In the genomic region with DNA sequence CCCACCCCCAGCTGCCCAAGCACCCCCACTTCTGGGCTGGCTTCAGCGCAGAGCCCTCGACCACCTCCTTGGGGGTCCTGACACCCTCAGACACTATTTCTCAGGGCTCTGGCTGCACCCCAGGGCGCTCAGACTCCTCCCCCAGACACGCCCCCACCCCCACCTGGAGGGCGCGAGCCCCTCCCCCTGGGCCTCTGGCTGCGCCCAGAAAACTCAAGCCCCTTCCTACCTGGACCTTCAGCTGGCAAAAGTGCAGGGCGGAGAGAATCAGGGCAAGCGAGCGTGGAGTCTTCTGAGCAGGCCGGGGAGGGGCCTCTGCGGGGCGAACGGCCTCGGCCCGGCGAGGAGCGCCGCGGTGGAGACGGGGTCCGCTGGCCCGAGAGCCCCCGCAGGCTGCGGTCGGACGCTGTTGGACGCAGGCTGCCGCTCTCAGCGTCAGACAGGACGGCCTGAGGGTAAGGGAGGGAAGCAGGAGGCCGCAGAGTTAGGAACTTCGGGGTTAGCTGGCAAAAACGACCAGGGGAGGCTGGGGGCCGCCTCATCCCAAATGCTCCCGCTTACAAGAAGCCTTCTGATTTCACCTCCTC, we compare ENCODE assay signal across 14 cellular contexts. TPM values are rescaled to one million over a fixed set of nuclear protein-coding genes. Genes with fewer than 3 reads are reported as not detected.
A peak's percentile ranks its signal among the peaks of the same experiment; 100 is the strongest.
DNase-seq lines count a peak whose midpoint lies in the region; ATAC-seq, FAIRE-seq and TF ChIP-seq lines count a peak whose summit lies in the region.
"Had no signal": no experiment of that assay in that cellular context is flagged by ENCODE, and none has a peak within 500 bp of the region (broad histone marks: within the 10 kb centered on the region; RNA-seq: fewer than 3 reads in every experiment).

No MANE protein-coding gene starts in this region.

- ATAC-seq in activated CD8-positive, alpha-beta T cell treated with anti-CD3 and anti-CD28 coated beads for 36 hours, result no peak
- no peak for ATAC-seq in activated CD8-positive, alpha-beta T cell treated with anti-CD3 and anti-CD28 coated beads, Interleukin-2, amount 10 ng/mL, durations not matched to agents 7 days and 5 days
- peak; percentile 1; the same call in 1 of the 3 replicates for ATAC-seq in HepG2

- POLR2A ChIA-PET in activated CD8-positive, alpha-beta T cell treated with anti-CD3 and anti-CD28 coated beads for 36 hours (lab: Charles Lee), result no interaction called here
- POLR2A ChIA-PET in activated CD8-positive, alpha-beta T cell treated with anti-CD3 and anti-CD28 coated beads, Interleukin-2, amount 10 ng/mL, durations not matched to agents 7 days and 5 days (lab: Charles Lee), result no interaction called here
- POLR2A ChIA-PET in HepG2 (lab: Yijun Ruan, JAX), result no interaction called here

- no peak overlapping the region for H3K4me3 ChIP-seq in HepG2 (replicated peaks in 1 of 3; ENCODE audit: insufficient read depth in 1 of 3, low read depth in 2 of 3, low read length in 3 of 3)
- H3K4me3 ChIP-seq: HAP-1 had no signal

- H3K27ac ChIP-seq in HepG2 (ENCODE audit: extremely low read length, insufficient read depth, low read length) (no peak overlapping the region), substantia nigra (ENCODE audit: low read depth, low read length, poor library complexity, severe bottlenecking) (peak overlapping the region; percentile 35)

- H4K20me1 ChIP-seq in HepG2 (ENCODE audit: insufficient read depth, low read length), result no peaks in the 10 kb centered on the region

- in situ Hi-C loops in HepG2 (cut with HindIII; ENCODE audit: extremely low pct_ligation_motif_present, low pct_unique_long_range_greater_than_20kb), result no loop called here

- WGBS in HepG2 (ENCODE audit: low lambda C conversion rate), result 98% methylated on average over 36 of the region's 36 CpGs

- no peaks in the 10 kb centered on the region for H3K9me3 ChIP-seq in HepG2 (ENCODE audit: low read length)
- H3K9me3 ChIP-seq: HAP-1 had no signal

- intact Hi-C loops in activated CD8-positive, alpha-beta T cell treated with anti-CD3 and anti-CD28 coated beads for 36 hours (cut with micrococcal nuclease), result no loop called here
- intact Hi-C loops in HepG2 (cut with micrococcal nuclease; ENCODE audit: unreplicated experiment), result no loop called here

- TF ChIP-seq CTCF in activated CD8-positive, alpha-beta T cell treated with anti-CD3 and anti-CD28 coated beads for 36 hours (IDR thresholded peaks at IDR 0.05), result no peak
- TF ChIP-seq CTCF in chondrocyte (IDR thresholded peaks at IDR 0.05), result no peak
- no peak for TF ChIP-seq CTCF in HepG2 (CRISPR knock-in tag; IDR thresholded peaks at IDR 0.05)

- BruUV-seq in HepG2 (replicated peaks; lab: Mats Ljungman, UMichigan), result no TSS peak

- peaks cover 59 to 87% of the 10 kb centered on the region in 2 experiments for H3K36me3 ChIP-seq in HepG2 (replicated peaks in 1 of 2; ENCODE audit: control insufficient read depth in 1 of 2, insufficient read depth in 2 of 2, low read length in 2 of 2)

- H3K27me3 ChIP-seq in HepG2 (ENCODE audit: control insufficient read depth in 1 of 2, insufficient read depth in 2 of 2, low read length in 2 of 2), result no peaks in the 10 kb centered on the region

- H3K4me3 Mint-ChIP-seq in activated CD8-positive, alpha-beta T cell treated with anti-CD3 and anti-CD28 coated beads for 36 hours, result no peak overlapping the region
- no peak overlapping the region for H3K4me3 Mint-ChIP-seq in activated CD8-positive, alpha-beta T cell treated with anti-CD3 and anti-CD28 coated beads, Interleukin-2, amount 10 ng/mL, durations not matched to agents 7 days and 5 days
- no peak overlapping the region for H3K4me3 Mint-ChIP-seq in chondrocyte (ENCODE audit: unreplicated experiment)

- TF ChIP-seq RAD21 in HepG2 (CRISPR knock-in tag; IDR thresholded peaks at IDR 0.05), result no peak

- H3K9me3 Mint-ChIP-seq in activated CD8-positive, alpha-beta T cell treated with anti-CD3 and anti-CD28 coated beads for 36 hours, result no peaks in the 10 kb centered on the region
- H3K9me3 Mint-ChIP-seq in activated CD8-positive, alpha-beta T cell treated with anti-CD3 and anti-CD28 coated beads, Interleukin-2, amount 10 ng/mL, durations not matched to agents 7 days and 5 days (ENCODE audit: insufficient read depth), result no peaks in the 10 kb centered on the region
- no peaks in the 10 kb centered on the region for H3K9me3 Mint-ChIP-seq in chondrocyte (ENCODE audit: low read depth)

- no peak overlapping the region for H3K4me2 ChIP-seq in HepG2 (ENCODE audit: low read depth, low read length)

- CTCF ChIA-PET in activated CD8-positive, alpha-beta T cell treated with anti-CD3 and anti-CD28 coated beads for 36 hours (lab: Charles Lee), result interaction anchor here (0.7 to 1.2 kb wide), 2 partner anchors 9 to 16 kb away, joined by 4 read pairs; no protein-coding TSS in a partner anchor
- CTCF ChIA-PET in activated CD8-positive, alpha-beta T cell treated with anti-CD3 and anti-CD28 coated beads, Interleukin-2, amount 10 ng/mL, durations not matched to agents 7 days and 5 days (lab: Charles Lee), result no interaction called here
- CTCF ChIA-PET in HepG2 (lab: Yijun Ruan, JAX; ENCODE audit: low intra/inter-chr PET ratio, low total read pairs), result no interaction called here

- H3K4me1 ChIP-seq in HepG2 (ENCODE audit: insufficient read depth, low read length), result no peaks in the 10 kb centered on the region
- H3K4me1 ChIP-seq: HAP-1 had no signal

- TF ChIP-seq POLR2A in HepG2 (IDR thresholded peaks at IDR 0.05; ENCODE audit: insufficient read depth in 1 of 2, low read depth in 2 of 2, low read length in 2 of 2) (no peak), GM12892 (IDR thresholded peaks at IDR 0.05; ENCODE audit: low read depth, low read length) (no peak)

- H3K27ac Mint-ChIP-seq in activated CD8-positive, alpha-beta T cell treated with anti-CD3 and anti-CD28 coated beads for 36 hours, result no peak overlapping the region
- no peak overlapping the region for H3K27ac Mint-ChIP-seq in activated CD8-positive, alpha-beta T cell treated with anti-CD3 and anti-CD28 coated beads, Interleukin-2, amount 10 ng/mL, durations not matched to agents 7 days and 5 days
- no peak overlapping the region for H3K27ac Mint-ChIP-seq in chondrocyte (ENCODE audit: unreplicated experiment)

- FAIRE-seq in HepG2 (lab: Jason Lieb, UNC) (no peak), GM12892 (lab: Jason Lieb, UNC) (no peak)

- peaks cover 11% of the 10 kb centered on the region for H3K79me2 ChIP-seq in HepG2 (ENCODE audit: insufficient read depth, low read length)

- no peak overlapping the region for H2AFZ ChIP-seq in HepG2 (ENCODE audit: low read length)

- no peaks in the 10 kb centered on the region for H3K27me3 Mint-ChIP-seq in activated CD8-positive, alpha-beta T cell treated with anti-CD3 and anti-CD28 coated beads for 36 hours
- no peaks in the 10 kb centered on the region for H3K27me3 Mint-ChIP-seq in activated CD8-positive, alpha-beta T cell treated with anti-CD3 and anti-CD28 coated beads, Interleukin-2, amount 10 ng/mL, durations not matched to agents 7 days and 5 days (ENCODE audit: low read depth)
- no peaks in the 10 kb centered on the region for H3K27me3 Mint-ChIP-seq in chondrocyte (ENCODE audit: low read depth)

- DNase-seq in activated CD8-positive, alpha-beta T cell treated with anti-CD3 and anti-CD28 coated beads for 36 hours, result peak; percentile 1
- DNase-seq in activated CD8-positive, alpha-beta T cell treated with anti-CD3 and anti-CD28 coated beads, Interleukin-2, amount 10 ng/mL, durations not matched to agents 7 days and 5 days, result no peak
- peak; percentile 98 for DNase-seq in chondrocyte (ENCODE audit: low spot score)
- no peak for DNase-seq in HepG2 (ENCODE audit: low spot score)
- no peak for DNase-seq in substantia nigra (lab: John Stamatoyannopoulos, UW)
- no peak for DNase-seq in stimulated activated CD4-positive, alpha-beta T cell treated with anti-CD3 and anti-CD28 coated beads, Interleukin-2, amount 100 ng/mL, for 48 hours
- DNase-seq in GM12892 (ENCODE audit: insufficient read length), result no peak
- no peak for DNase-seq in SHP77 treated with DMSO at 0.1 percent for 48 hours (lab: John Stamatoyannopoulos, UW)
- DNase-seq: caudate nucleus, NCI-H1417, NCI-H526, SHP77, trophoblast cell had no signal

- TF ChIP-seq EP300 in HepG2 (IDR thresholded peaks at IDR 0.05; ENCODE audit: low read depth in 2 of 2, low read length in 2 of 2) (no peak), HepG2 (CRISPR knock-in tag; IDR thresholded peaks at IDR 0.05; ENCODE audit: borderline replicate concordance) (no peak)

- H3K36me3 Mint-ChIP-seq in activated CD8-positive, alpha-beta T cell treated with anti-CD3 and anti-CD28 coated beads for 36 hours (ENCODE audit: low read depth), result peaks cover 25% of the 10 kb centered on the region
- H3K36me3 Mint-ChIP-seq in activated CD8-positive, alpha-beta T cell treated with anti-CD3 and anti-CD28 coated beads, Interleukin-2, amount 10 ng/mL, durations not matched to agents 7 days and 5 days (ENCODE audit: low read depth), result peaks cover 33% of the 10 kb centered on the region
- H3K36me3 Mint-ChIP-seq in chondrocyte (ENCODE audit: low read depth), result peaks cover 52% of the 10 kb centered on the region

- no peaks in the 10 kb centered on the region for H3K4me1 Mint-ChIP-seq in activated CD8-positive, alpha-beta T cell treated with anti-CD3 and anti-CD28 coated beads for 36 hours (ENCODE audit: low read depth)
- peaks cover 8% of the 10 kb centered on the region for H3K4me1 Mint-ChIP-seq in activated CD8-positive, alpha-beta T cell treated with anti-CD3 and anti-CD28 coated beads, Interleukin-2, amount 10 ng/mL, durations not matched to agents 7 days and 5 days (ENCODE audit: low read depth)
- H3K4me1 Mint-ChIP-seq in chondrocyte (ENCODE audit: low read depth), result peaks cover 2% of the 10 kb centered on the region

- no peak overlapping the region for H3K9ac ChIP-seq in HepG2 (ENCODE audit: insufficient read depth, low read depth, low read length)

RNA-seq across cellular contexts. Expression of a gene that starts 17.4 kb away (rescaled TPM):
- 1 to 10 TPM; 2.8 to 3.1 TPM for total RNA-seq in activated CD8-positive, alpha-beta T cell treated with anti-CD3 and anti-CD28 coated beads for 36 hours
- total RNA-seq in activated CD8-positive, alpha-beta T cell treated with anti-CD3 and anti-CD28 coated beads, Interleukin-2, amount 10 ng/mL, durations not matched to agents 7 days and 5 days, result 1 to 10 TPM; 1.5 to 2.2 TPM
- 52.1 to 67.7 TPM (median 58.9 TPM) in 3 replicates for total RNA-seq in chondrocyte
- total RNA-seq in HepG2 (2016; rRNA removed; fragmentation: Illumina TruSeq; extraction: Trizol), result 35.6 and 36.2 TPM in 2 replicates
- 2.8 and 3.7 TPM in 2 replicates for total RNA-seq in HepG2 (2016; cell fraction: cytosol; rRNA removed; fragmentation: Illumina TruSeq; extraction: Trizol; ENCODE audit: low read depth)
- 33.6 and 35.9 TPM in 2 replicates for total RNA-seq in HepG2 (2016; cell fraction: insoluble cytoplasmic fraction; rRNA removed; fragmentation: Illumina TruSeq; extraction: Trizol)
- total RNA-seq in HepG2 (2016; cell fraction: membrane; rRNA removed; fragmentation: Illumina TruSeq; extraction: Trizol), result 12.7 and 15.7 TPM in 2 replicates
- total RNA-seq in HepG2 (2016; cell fraction: nucleus; rRNA removed; fragmentation: Illumina TruSeq; extraction: Trizol), result 43.1 and 51.6 TPM in 2 replicates
- polyA plus RNA-seq in HepG2 (2011; rRNA removed), result 30.3 and 38.8 TPM in 2 replicates
- polyA plus RNA-seq in HepG2 (2011; cell fraction: cytosol; rRNA removed), result 13.9 and 24.8 TPM in 2 replicates
- polyA plus RNA-seq in HepG2 (2011; cell fraction: nucleus; rRNA removed), result 44.1 and 66.8 TPM in 2 replicates
- polyA plus RNA-seq in HepG2 (2012), result 24.2 and 34.4 TPM in 2 replicates
- 3.5 and 3.8 TPM in 2 replicates for polyA plus RNA-seq in HepG2 (2016; cell fraction: cytosol; fragmentation: Illumina TruSeq; extraction: Trizol; ENCODE audit: low read depth)
- polyA plus RNA-seq in HepG2 (2016; cell fraction: insoluble cytoplasmic fraction; fragmentation: Illumina TruSeq; extraction: Trizol; ENCODE audit: low read depth), result 24.0 and 26.6 TPM in 2 replicates
- polyA plus RNA-seq in HepG2 (2016; cell fraction: membrane; fragmentation: Illumina TruSeq; extraction: Trizol; ENCODE audit: low read depth), result 12.4 and 14.6 TPM in 2 replicates
- 54.4 and 54.5 TPM in 2 replicates for polyA plus RNA-seq in HepG2 (2016; cell fraction: nucleus; fragmentation: Illumina TruSeq; extraction: Trizol; ENCODE audit: insufficient read depth, low read depth)
- polyA minus RNA-seq in HepG2 (2011; rRNA and poly(A)+ RNA removed; ENCODE audit: low replicate concordance), result 29.8 and 35.9 TPM in 2 replicates
- 20.5 and 26.0 TPM in 2 replicates for polyA minus RNA-seq in HepG2 (2011; cell fraction: cytosol; rRNA and poly(A)+ RNA removed)
- 98.8 and 162 TPM in 2 replicates for polyA minus RNA-seq in HepG2 (2011; cell fraction: nucleus; rRNA and poly(A)+ RNA removed)
- polyA plus RNA-seq in GM12892 (2012; ENCODE audit: missing spikeins), result 1.3 TPM

RNA-seq across cellular contexts. Expression of a gene that starts 36.0 kb away (rescaled TPM):
- total RNA-seq in activated CD8-positive, alpha-beta T cell treated with anti-CD3 and anti-CD28 coated beads for 36 hours, result 1,000 to 10,000 TPM in 1 of 2 experiments, 100 to 1,000 TPM in 1; 820 to 1,043 TPM
- 1,000 to 10,000 TPM; 1,730 to 2,232 TPM for total RNA-seq in activated CD8-positive, alpha-beta T cell treated with anti-CD3 and anti-CD28 coated beads, Interleukin-2, amount 10 ng/mL, durations not matched to agents 7 days and 5 days
- total RNA-seq in chondrocyte, result 1,438 to 1,620 TPM (median 1,579 TPM) in 3 replicates
- total RNA-seq in HepG2 (2016; rRNA removed; fragmentation: Illumina TruSeq; extraction: Trizol), result 859 and 11,018 TPM in 2 replicates
- total RNA-seq in HepG2 (2016; cell fraction: cytosol; rRNA removed; fragmentation: Illumina TruSeq; extraction: Trizol; ENCODE audit: low read depth), result 16,281 and 17,236 TPM in 2 replicates
- total RNA-seq in HepG2 (2016; cell fraction: insoluble cytoplasmic fraction; rRNA removed; fragmentation: Illumina TruSeq; extraction: Trizol), result 1,309 and 10,613 TPM in 2 replicates
- total RNA-seq in HepG2 (2016; cell fraction: membrane; rRNA removed; fragmentation: Illumina TruSeq; extraction: Trizol), result 2,848 and 3,475 TPM in 2 replicates
- total RNA-seq in HepG2 (2016; cell fraction: nucleus; rRNA removed; fragmentation: Illumina TruSeq; extraction: Trizol), result 52,466 and 64,417 TPM in 2 replicates
- polyA plus RNA-seq in HepG2 (2011; rRNA removed), result under 0.01 TPM in 2 replicates
- under 0.01 TPM in 2 replicates for polyA plus RNA-seq in HepG2 (2011; cell fraction: cytosol; rRNA removed)
- under 0.01 TPM in 2 replicates for polyA plus RNA-seq in HepG2 (2011; cell fraction: nucleus; rRNA removed)
- 59.2 and 78.2 TPM in 2 replicates for polyA plus RNA-seq in HepG2 (2012)
- 27.3 and 44.4 TPM in 2 replicates for polyA plus RNA-seq in HepG2 (2016; cell fraction: cytosol; fragmentation: Illumina TruSeq; extraction: Trizol; ENCODE audit: low read depth)
- polyA plus RNA-seq in HepG2 (2016; cell fraction: insoluble cytoplasmic fraction; fragmentation: Illumina TruSeq; extraction: Trizol; ENCODE audit: low read depth), result not detected in 2 replicates
- polyA plus RNA-seq in HepG2 (2016; cell fraction: membrane; fragmentation: Illumina TruSeq; extraction: Trizol; ENCODE audit: low read depth), result not detected in 2 replicates
- 32.8 TPM in 1 of 2 replicates, not detected in the other for polyA plus RNA-seq in HepG2 (2016; cell fraction: nucleus; fragmentation: Illumina TruSeq; extraction: Trizol; ENCODE audit: insufficient read depth, low read depth)
- polyA minus RNA-seq in HepG2 (2011; rRNA and poly(A)+ RNA removed; ENCODE audit: low replicate concordance), result 12,820 and 15,604 TPM in 2 replicates
- 90,102 and 105,040 TPM in 2 replicates for polyA minus RNA-seq in HepG2 (2011; cell fraction: cytosol; rRNA and poly(A)+ RNA removed)
- 42,574 and 58,030 TPM in 2 replicates for polyA minus RNA-seq in HepG2 (2011; cell fraction: nucleus; rRNA and poly(A)+ RNA removed)
- 139 TPM for polyA plus RNA-seq in GM12892 (2012; ENCODE audit: missing spikeins)

Comparison
In these comparisons a context has a peak if more than half of its experiments do, and no peak if none do; other contexts are left out.
1. DNase-seq: peak in activated CD8-positive, alpha-beta T cell treated with anti-CD3 and anti-CD28 coated beads for 36 hours (single experiment) and chondrocyte (single experiment); none in activated CD8-positive, alpha-beta T cell treated with anti-CD3 and anti-CD28 coated beads, Interleukin-2, amount 10 ng/mL, durations not matched to agents 7 days and 5 days (single experiment), HepG2 (single experiment), substantia nigra (0 of 49), stimulated activated CD4-positive, alpha-beta T cell treated with anti-CD3 and anti-CD28 coated beads, Interleukin-2, amount 100 ng/mL, for 48 hours (0 of 2), GM12892 (single experiment) and SHP77 treated with DMSO at 0.1 percent for 48 hours (single experiment).